ENCODE assay signal across 9 cellular contexts in genomic region chr17:18261659-18262058, GRCh38. TPM values are rescaled to one million over a fixed set of nuclear protein-coding genes. Genes with fewer than 3 reads are reported as not detected.
DNase-seq lines count a peak whose midpoint lies in the region; ATAC-seq and TF ChIP-seq lines count a peak whose summit lies in the region.
"Had no signal": no experiment of that assay in that cellular context is flagged by ENCODE, and none has a peak within 500 bp of the region (broad histone marks: within the 10 kb centered on the region; RNA-seq: fewer than 3 reads in every experiment).

No MANE protein-coding gene starts in this region.

- peak overlapping the region; percentile 41 to 82 (median 76) for H3K27ac Mint-ChIP-seq in CD4-positive, CD25-positive, alpha-beta regulatory T cell

- TF ChIP-seq CTCF in OCI-LY1 (IDR thresholded peaks at IDR 0.05; ENCODE audit: low read length): no peak
- TF ChIP-seq CTCF in neutrophil (IDR thresholded peaks at IDR 0.05): no peak

- peak overlapping the region; percentile 92 for H3K4me2 ChIP-seq in OCI-LY1 (ENCODE audit: low read length)

- H3K36me3 ChIP-seq in CD4-positive, CD25-positive, alpha-beta regulatory T cell (ENCODE audit: control insufficient read depth, insufficient read depth, low read length): peaks cover 18% of the 10 kb centered on the region
- H3K36me3 ChIP-seq in OCI-LY1 (ENCODE audit: insufficient read depth, low read length) (no peaks in the 10 kb centered on the region), endocrine pancreas (ENCODE audit: control insufficient read depth, insufficient read depth, low read length) (peaks cover 8% of the 10 kb centered on the region), neutrophil (peaks cover 30% of the 10 kb centered on the region)

- H4K20me1 ChIP-seq in OCI-LY1 (ENCODE audit: insufficient read depth, low read length): no peaks in the 10 kb centered on the region

- H3K79me2 ChIP-seq in OCI-LY1 (ENCODE audit: insufficient read depth, low read length): no peaks in the 10 kb centered on the region

- H3K27me3 ChIP-seq in CD4-positive, CD25-positive, alpha-beta regulatory T cell (ENCODE audit: control insufficient read depth, insufficient read depth, low read length): no peaks in the 10 kb centered on the region
- H3K27me3 ChIP-seq in OCI-LY1 (ENCODE audit: insufficient read depth, low read length) (no peaks in the 10 kb centered on the region), endocrine pancreas (ENCODE audit: control insufficient read depth, insufficient read depth, low read length) (no peaks in the 10 kb centered on the region), neutrophil (no peaks in the 10 kb centered on the region)

- H3K9ac ChIP-seq in OCI-LY1 (ENCODE audit: low read length): peak overlapping the region; percentile 85; the same call in 1 of the 2 replicates
- peak overlapping the region; percentile 96 for H3K9ac ChIP-seq in endocrine pancreas (ENCODE audit: control insufficient read depth, insufficient read depth, low read length)

- peak overlapping the region; percentile 94 for H3K27ac ChIP-seq in CD4-positive, CD25-positive, alpha-beta regulatory T cell (ENCODE audit: insufficient read depth, low read length, poor library complexity, severe bottlenecking)
- H3K27ac ChIP-seq in OCI-LY1 (ENCODE audit: low read depth, low read length, poor library complexity, severe bottlenecking): no peak overlapping the region
- peak overlapping the region; percentile 92 for H3K27ac ChIP-seq in neutrophil

- H3F3A ChIP-seq in OCI-LY1 (ENCODE audit: insufficient read depth, low read length): no peaks in the 10 kb centered on the region

- H3K36me3 Mint-ChIP-seq in CD4-positive, CD25-positive, alpha-beta regulatory T cell: peaks cover 6% of the 10 kb centered on the region

- H3K9me3 Mint-ChIP-seq in CD4-positive, CD25-positive, alpha-beta regulatory T cell: no peaks in the 10 kb centered on the region

- no peaks in the 10 kb centered on the region for H3K9me2 ChIP-seq in OCI-LY1 (ENCODE audit: low read depth, low read length)

- no peaks in the 10 kb centered on the region for H3K9me3 ChIP-seq in CD4-positive, CD25-positive, alpha-beta regulatory T cell (ENCODE audit: control insufficient read depth in 2 of 2, low read length in 2 of 2)
- H3K9me3 ChIP-seq in OCI-LY1 (ENCODE audit: low read length): no peaks in the 10 kb centered on the region
- no peaks in the 10 kb centered on the region for H3K9me3 ChIP-seq in endocrine pancreas (ENCODE audit: control insufficient read depth, low read length)
- H3K9me3 ChIP-seq in neutrophil: no peaks in the 10 kb centered on the region

- DNase-seq in CD4-positive, CD25-positive, alpha-beta regulatory T cell: no peak
- DNase-seq in NCI-H1930 (lab: John Stamatoyannopoulos, UW): no peak
- DNase-seq: NCI-H1105 had no signal

- peaks cover 0 to 42% (median 20%) of the 10 kb centered on the region in 4 donors for H3K4me1 Mint-ChIP-seq in CD4-positive, CD25-positive, alpha-beta regulatory T cell

- peak overlapping the region; percentile 66 for H3K4me3 ChIP-seq in CD4-positive, CD25-positive, alpha-beta regulatory T cell (ENCODE audit: low read depth, low read length)
- H3K4me3 ChIP-seq in OCI-LY1 (ENCODE audit: low read depth, low read length, poor library complexity, severe bottlenecking) (peak overlapping the region; percentile 68), endocrine pancreas (ENCODE audit: control insufficient read depth, insufficient read depth, low read length) (no peak overlapping the region), neutrophil (ENCODE audit: low read depth in 1 of 2, low read length in 1 of 2) (peak overlapping the region; percentile 76 to 98)

- ATAC-seq in CD4-positive, CD25-positive, alpha-beta regulatory T cell (ENCODE audit: low read depth in 2 of 2): no peak
- ATAC-seq in GM21515 (IDR thresholded peaks at IDR 0.05; ENCODE audit: unreplicated experiment): no peak
- ATAC-seq in GM21825 (IDR thresholded peaks at IDR 0.05; ENCODE audit: unreplicated experiment): no peak
- no peak for ATAC-seq in GM19395 (IDR thresholded peaks at IDR 0.05; ENCODE audit: unreplicated experiment)

- H2AFZ ChIP-seq in OCI-LY1 (ENCODE audit: low read length): no peak overlapping the region

- no peaks in the 10 kb centered on the region for H3K27me3 Mint-ChIP-seq in CD4-positive, CD25-positive, alpha-beta regulatory T cell

- H3K4me1 ChIP-seq in CD4-positive, CD25-positive, alpha-beta regulatory T cell (ENCODE audit: control insufficient read depth, insufficient read depth, low read length, poor library complexity, severe bottlenecking): peaks cover 45% of the 10 kb centered on the region
- H3K4me1 ChIP-seq in OCI-LY1 (ENCODE audit: insufficient read depth, low read length, severe bottlenecking): peaks cover 35% of the 10 kb centered on the region
- H3K4me1 ChIP-seq in endocrine pancreas (ENCODE audit: control insufficient read depth, insufficient read depth, low read length): no peaks in the 10 kb centered on the region
- H3K4me1 ChIP-seq in neutrophil (ENCODE audit: control insufficient read depth in 1 of 2, insufficient read depth in 1 of 2, low read depth in 1 of 2, low read length in 1 of 2): peaks cover 42 to 43% of the 10 kb centered on the region in 2 experiments

- peak overlapping the region; percentile 87 to 96 (median 92) for H3K4me3 Mint-ChIP-seq in CD4-positive, CD25-positive, alpha-beta regulatory T cell

RNA-seq across cellular contexts. Expression of gene MIEF2, which starts 1.2 kb away (rescaled TPM):
- 12.1 TPM for total RNA-seq in CD4-positive, CD25-positive, alpha-beta regulatory T cell
- polyA plus RNA-seq in CD4-positive, CD25-positive, alpha-beta regulatory T cell: 10 to 100 TPM; 11.7 to 19.9 (median 15.2) TPM

RNA-seq across cellular contexts. Expression of gene FLII, which starts 3.1 kb away (rescaled TPM):
- 344 TPM for total RNA-seq in CD4-positive, CD25-positive, alpha-beta regulatory T cell
- polyA plus RNA-seq in CD4-positive, CD25-positive, alpha-beta regulatory T cell: 100 to 1,000 TPM; 123 to 154 (median 127) TPM

RNA-seq across cellular contexts. Expression of gene LLGL1, which starts 36.2 kb away (rescaled TPM):
- total RNA-seq in CD4-positive, CD25-positive, alpha-beta regulatory T cell: 16.6 TPM
- 1 to 10 TPM; 1.0 to 2.2 (median 1.6) TPM for polyA plus RNA-seq in CD4-positive, CD25-positive, alpha-beta regulatory T cell

RNA-seq across cellular contexts. Expression of gene TOP3A, which starts 53.1 kb away (rescaled TPM):
- 50.4 TPM for total RNA-seq in CD4-positive, CD25-positive, alpha-beta regulatory T cell
- 10 to 100 TPM; 17.0 to 19.7 (median 18.4) TPM for polyA plus RNA-seq in CD4-positive, CD25-positive, alpha-beta regulatory T cell

RNA-seq across cellular contexts. Expression of gene SMCR8, which starts 53.4 kb away (rescaled TPM):
- 48.3 TPM for total RNA-seq in CD4-positive, CD25-positive, alpha-beta regulatory T cell
- 1 to 10 TPM; 3.5 to 6.3 (median 5.2) TPM for polyA plus RNA-seq in CD4-positive, CD25-positive, alpha-beta regulatory T cell
